2 cellular contexts compared by ENCODE assay signal in the genomic region with DNA sequence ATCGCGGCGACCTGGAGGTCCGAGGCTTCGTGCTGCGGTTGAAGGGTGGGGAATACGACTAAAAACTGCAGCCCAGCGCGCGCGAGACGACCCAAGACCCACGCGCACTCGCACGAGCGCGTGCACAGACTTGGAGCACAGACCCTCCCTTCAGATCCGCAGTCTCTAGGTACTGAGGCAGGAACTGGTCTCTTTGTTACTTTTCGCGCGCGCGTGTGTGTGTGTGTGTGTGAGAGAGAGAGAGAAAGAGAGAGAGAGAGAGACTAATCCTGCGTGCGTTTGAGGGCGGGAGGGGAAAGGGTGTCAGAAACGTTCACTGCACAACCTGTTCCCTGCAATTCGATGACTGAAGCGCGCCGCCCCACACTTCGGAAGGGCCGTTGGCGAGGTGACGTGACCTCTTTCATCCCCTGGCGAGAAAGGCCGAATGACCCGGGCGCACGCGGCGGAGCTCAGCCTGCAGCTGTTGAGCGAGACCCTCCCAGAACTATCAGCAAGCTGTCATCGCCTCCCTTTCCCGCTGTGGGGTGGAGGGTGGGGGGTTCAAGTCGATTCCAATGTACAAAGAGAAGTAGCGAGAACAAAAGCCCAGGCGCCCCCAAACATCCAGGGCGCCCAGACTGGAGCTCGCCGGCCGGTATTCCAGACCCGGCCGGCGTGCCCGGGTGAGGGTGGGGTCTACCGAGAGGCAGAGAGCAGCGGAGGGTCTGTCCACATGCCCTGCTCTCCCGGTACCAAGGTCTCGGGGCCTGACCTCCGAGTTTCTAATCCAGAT.
A peak's percentile ranks its signal among the peaks of the same experiment; 100 is the strongest.
TF ChIP-seq lines count a peak whose summit lies in the region.

No MANE protein-coding gene starts in this region.

TF ChIP-seq in K562, 482 proteins besides CTCF, POLR2A, EP300 and RAD21 (continues in another document):
- TF ChIP-seq, protein P1, sequence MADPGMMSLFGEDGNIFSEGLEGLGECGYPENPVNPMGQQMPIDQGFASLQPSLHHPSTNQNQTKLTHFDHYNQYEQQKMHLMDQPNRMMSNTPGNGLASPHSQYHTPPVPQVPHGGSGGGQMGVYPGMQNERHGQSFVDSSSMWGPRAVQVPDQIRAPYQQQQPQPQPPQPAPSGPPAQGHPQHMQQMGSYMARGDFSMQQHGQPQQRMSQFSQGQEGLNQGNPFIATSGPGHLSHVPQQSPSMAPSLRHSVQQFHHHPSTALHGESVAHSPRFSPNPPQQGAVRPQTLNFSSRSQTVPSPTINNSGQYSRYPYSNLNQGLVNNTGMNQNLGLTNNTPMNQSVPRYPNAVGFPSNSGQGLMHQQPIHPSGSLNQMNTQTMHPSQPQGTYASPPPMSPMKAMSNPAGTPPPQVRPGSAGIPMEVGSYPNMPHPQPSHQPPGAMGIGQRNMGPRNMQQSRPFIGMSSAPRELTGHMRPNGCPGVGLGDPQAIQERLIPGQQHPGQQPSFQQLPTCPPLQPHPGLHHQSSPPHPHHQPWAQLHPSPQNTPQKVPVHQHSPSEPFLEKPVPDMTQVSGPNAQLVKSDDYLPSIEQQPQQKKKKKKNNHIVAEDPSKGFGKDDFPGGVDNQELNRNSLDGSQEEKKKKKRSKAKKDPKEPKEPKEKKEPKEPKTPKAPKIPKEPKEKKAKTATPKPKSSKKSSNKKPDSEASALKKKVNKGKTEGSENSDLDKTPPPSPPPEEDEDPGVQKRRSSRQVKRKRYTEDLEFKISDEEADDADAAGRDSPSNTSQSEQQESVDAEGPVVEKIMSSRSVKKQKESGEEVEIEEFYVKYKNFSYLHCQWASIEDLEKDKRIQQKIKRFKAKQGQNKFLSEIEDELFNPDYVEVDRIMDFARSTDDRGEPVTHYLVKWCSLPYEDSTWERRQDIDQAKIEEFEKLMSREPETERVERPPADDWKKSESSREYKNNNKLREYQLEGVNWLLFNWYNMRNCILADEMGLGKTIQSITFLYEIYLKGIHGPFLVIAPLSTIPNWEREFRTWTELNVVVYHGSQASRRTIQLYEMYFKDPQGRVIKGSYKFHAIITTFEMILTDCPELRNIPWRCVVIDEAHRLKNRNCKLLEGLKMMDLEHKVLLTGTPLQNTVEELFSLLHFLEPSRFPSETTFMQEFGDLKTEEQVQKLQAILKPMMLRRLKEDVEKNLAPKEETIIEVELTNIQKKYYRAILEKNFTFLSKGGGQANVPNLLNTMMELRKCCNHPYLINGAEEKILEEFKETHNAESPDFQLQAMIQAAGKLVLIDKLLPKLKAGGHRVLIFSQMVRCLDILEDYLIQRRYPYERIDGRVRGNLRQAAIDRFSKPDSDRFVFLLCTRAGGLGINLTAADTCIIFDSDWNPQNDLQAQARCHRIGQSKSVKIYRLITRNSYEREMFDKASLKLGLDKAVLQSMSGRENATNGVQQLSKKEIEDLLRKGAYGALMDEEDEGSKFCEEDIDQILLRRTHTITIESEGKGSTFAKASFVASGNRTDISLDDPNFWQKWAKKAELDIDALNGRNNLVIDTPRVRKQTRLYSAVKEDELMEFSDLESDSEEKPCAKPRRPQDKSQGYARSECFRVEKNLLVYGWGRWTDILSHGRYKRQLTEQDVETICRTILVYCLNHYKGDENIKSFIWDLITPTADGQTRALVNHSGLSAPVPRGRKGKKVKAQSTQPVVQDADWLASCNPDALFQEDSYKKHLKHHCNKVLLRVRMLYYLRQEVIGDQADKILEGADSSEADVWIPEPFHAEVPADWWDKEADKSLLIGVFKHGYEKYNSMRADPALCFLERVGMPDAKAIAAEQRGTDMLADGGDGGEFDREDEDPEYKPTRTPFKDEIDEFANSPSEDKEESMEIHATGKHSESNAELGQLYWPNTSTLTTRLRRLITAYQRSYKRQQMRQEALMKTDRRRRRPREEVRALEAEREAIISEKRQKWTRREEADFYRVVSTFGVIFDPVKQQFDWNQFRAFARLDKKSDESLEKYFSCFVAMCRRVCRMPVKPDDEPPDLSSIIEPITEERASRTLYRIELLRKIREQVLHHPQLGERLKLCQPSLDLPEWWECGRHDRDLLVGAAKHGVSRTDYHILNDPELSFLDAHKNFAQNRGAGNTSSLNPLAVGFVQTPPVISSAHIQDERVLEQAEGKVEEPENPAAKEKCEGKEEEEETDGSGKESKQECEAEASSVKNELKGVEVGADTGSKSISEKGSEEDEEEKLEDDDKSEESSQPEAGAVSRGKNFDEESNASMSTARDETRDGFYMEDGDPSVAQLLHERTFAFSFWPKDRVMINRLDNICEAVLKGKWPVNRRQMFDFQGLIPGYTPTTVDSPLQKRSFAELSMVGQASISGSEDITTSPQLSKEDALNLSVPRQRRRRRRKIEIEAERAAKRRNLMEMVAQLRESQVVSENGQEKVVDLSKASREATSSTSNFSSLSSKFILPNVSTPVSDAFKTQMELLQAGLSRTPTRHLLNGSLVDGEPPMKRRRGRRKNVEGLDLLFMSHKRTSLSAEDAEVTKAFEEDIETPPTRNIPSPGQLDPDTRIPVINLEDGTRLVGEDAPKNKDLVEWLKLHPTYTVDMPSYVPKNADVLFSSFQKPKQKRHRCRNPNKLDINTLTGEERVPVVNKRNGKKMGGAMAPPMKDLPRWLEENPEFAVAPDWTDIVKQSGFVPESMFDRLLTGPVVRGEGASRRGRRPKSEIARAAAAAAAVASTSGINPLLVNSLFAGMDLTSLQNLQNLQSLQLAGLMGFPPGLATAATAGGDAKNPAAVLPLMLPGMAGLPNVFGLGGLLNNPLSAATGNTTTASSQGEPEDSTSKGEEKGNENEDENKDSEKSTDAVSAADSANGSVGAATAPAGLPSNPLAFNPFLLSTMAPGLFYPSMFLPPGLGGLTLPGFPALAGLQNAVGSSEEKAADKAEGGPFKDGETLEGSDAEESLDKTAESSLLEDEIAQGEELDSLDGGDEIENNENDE (IDR thresholded peaks at IDR 0.05; ENCODE audit: low read depth, low read length) = no peak
- TF ChIP-seq CSDE1 (IDR thresholded peaks at IDR 0.05) (no peak), RBM22 (IDR thresholded peaks at IDR 0.05; ENCODE audit: low read depth, low read length, poor library complexity, severe bottlenecking) (no peak), ZNF311 (CRISPR knock-in tag; IDR thresholded peaks at IDR 0.05) (no peak), ETV1 (tag; conservative IDR thresholded peaks at IDR 0.05; ENCODE audit: low read depth) (no peak), ZFP30 (CRISPR knock-in tag; IDR thresholded peaks at IDR 0.05; ENCODE audit: borderline replicate concordance) (no peak), EP400 (IDR thresholded peaks at IDR 0.05) (no peak), CREB1 (IDR thresholded peaks at IDR 0.05) (no peak), CREB1 (CRISPR knock-in tag; IDR thresholded peaks at IDR 0.05) (peak; percentile 54), POLR2AphosphoS2 (IDR thresholded peaks at IDR 0.05; ENCODE audit: low read length) (no peak), ZNF699 (CRISPR knock-in tag; IDR thresholded peaks at IDR 0.05; ENCODE audit: insufficient replicate concordance) (no peak), SAFB (IDR thresholded peaks at IDR 0.05; ENCODE audit: borderline replicate concordance, low read depth, low read length) (no peak), CEBPG (CRISPR knock-in tag; IDR thresholded peaks at IDR 0.05) (no peak), CEBPG (tag; conservative IDR thresholded peaks at IDR 0.05 in 1 of 2, IDR thresholded peaks at IDR 0.05 in 1 of 2) (no peak), BRD4 (IDR thresholded peaks at IDR 0.05) (no peak)
- TF ChIP-seq, protein P2, sequence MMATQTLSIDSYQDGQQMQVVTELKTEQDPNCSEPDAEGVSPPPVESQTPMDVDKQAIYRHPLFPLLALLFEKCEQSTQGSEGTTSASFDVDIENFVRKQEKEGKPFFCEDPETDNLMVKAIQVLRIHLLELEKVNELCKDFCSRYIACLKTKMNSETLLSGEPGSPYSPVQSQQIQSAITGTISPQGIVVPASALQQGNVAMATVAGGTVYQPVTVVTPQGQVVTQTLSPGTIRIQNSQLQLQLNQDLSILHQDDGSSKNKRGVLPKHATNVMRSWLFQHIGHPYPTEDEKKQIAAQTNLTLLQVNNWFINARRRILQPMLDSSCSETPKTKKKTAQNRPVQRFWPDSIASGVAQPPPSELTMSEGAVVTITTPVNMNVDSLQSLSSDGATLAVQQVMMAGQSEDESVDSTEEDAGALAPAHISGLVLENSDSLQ (IDR thresholded peaks at IDR 0.05) = no peak

TF ChIP-seq in neural cell, 6 proteins besides CTCF, POLR2A, EP300 and RAD21:
- TF ChIP-seq, protein P3, sequence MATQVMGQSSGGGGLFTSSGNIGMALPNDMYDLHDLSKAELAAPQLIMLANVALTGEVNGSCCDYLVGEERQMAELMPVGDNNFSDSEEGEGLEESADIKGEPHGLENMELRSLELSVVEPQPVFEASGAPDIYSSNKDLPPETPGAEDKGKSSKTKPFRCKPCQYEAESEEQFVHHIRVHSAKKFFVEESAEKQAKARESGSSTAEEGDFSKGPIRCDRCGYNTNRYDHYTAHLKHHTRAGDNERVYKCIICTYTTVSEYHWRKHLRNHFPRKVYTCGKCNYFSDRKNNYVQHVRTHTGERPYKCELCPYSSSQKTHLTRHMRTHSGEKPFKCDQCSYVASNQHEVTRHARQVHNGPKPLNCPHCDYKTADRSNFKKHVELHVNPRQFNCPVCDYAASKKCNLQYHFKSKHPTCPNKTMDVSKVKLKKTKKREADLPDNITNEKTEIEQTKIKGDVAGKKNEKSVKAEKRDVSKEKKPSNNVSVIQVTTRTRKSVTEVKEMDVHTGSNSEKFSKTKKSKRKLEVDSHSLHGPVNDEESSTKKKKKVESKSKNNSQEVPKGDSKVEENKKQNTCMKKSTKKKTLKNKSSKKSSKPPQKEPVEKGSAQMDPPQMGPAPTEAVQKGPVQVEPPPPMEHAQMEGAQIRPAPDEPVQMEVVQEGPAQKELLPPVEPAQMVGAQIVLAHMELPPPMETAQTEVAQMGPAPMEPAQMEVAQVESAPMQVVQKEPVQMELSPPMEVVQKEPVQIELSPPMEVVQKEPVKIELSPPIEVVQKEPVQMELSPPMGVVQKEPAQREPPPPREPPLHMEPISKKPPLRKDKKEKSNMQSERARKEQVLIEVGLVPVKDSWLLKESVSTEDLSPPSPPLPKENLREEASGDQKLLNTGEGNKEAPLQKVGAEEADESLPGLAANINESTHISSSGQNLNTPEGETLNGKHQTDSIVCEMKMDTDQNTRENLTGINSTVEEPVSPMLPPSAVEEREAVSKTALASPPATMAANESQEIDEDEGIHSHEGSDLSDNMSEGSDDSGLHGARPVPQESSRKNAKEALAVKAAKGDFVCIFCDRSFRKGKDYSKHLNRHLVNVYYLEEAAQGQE (IDR thresholded peaks at IDR 0.05; ENCODE audit: borderline replicate concordance) = peak; percentile 95
- TF ChIP-seq EZH2 (IDR thresholded peaks at IDR 0.05; ENCODE audit: borderline replicate concordance, insufficient read depth, low read length, poor library complexity, severe bottlenecking) (no peak), MXI1 (conservative IDR thresholded peaks at IDR 0.05; ENCODE audit: poor library complexity, severe bottlenecking) (peak; percentile 63), SMC3 (conservative IDR thresholded peaks at IDR 0.05; ENCODE audit: poor library complexity) (peak; percentile 54), POLR2AphosphoS5 (IDR thresholded peaks at IDR 0.05) (peak; percentile 99), TAF1 (IDR thresholded peaks at IDR 0.05; ENCODE audit: low read depth) (peak; percentile 80)
